In genomic region chr13:24997367-24997967, GRCh38 we compare ENCODE assay signal across 8 cellular contexts.
DNase-seq lines count a peak whose midpoint lies in the region; ATAC-seq and TF ChIP-seq lines count a peak whose summit lies in the region.

No MANE protein-coding gene starts in this region.

- no peak overlapping the region for H3K4me3 ChIP-seq in HFF-Myc (replicated peaks; ENCODE audit: low read depth, low read length)
- no peak overlapping the region for H3K4me3 ChIP-seq in fibroblast of the aortic adventitia (ENCODE audit: low read depth, low read length)

- TF ChIP-seq CTCF in HFF-Myc (IDR thresholded peaks at IDR 0.05; ENCODE audit: low read depth, low read length, missing control alignments) (peak; percentile 48), fibroblast of the aortic adventitia (IDR thresholded peaks at IDR 0.05; ENCODE audit: insufficient read depth, low read length) (peak; percentile 69)

- in situ Hi-C loops in SK-MEL-5 (cut with HindIII; ENCODE audit: low pct_unique_long_range_greater_than_20kb, low sequenced_read_pairs) = no loop called here

- DNase-seq in NCI-H1417 (lab: John Stamatoyannopoulos, UW) (peak in 2 of 3 experiments; percentile 21 to 56), NCI-H1417 treated with DMSO at 0.1 percent for 48 hours (lab: John Stamatoyannopoulos, UW) (no peak), HFF-Myc (ENCODE audit: extremely low read depth, low read depth) (peak; percentile 17), SK-MEL-5 (ENCODE audit: low read depth, low spot score) (peak; percentile 65), fibroblast of the aortic adventitia (ENCODE audit: low read depth) (peak; percentile 52), superior temporal gyrus (ENCODE audit: extremely low spot score) (peak; percentile 88)

- ATAC-seq in HG03432 (IDR thresholded peaks at IDR 0.05; ENCODE audit: unreplicated experiment) = no peak
- ATAC-seq in GM18870 (IDR thresholded peaks at IDR 0.05; ENCODE audit: unreplicated experiment) = no peak
